In genomic region chr9:104982543-104982942, GRCh38 we compare ENCODE assay signal across 10 cellular contexts.
"Had no signal": no experiment of that assay in that cellular context is flagged by ENCODE, and none has a peak within 500 bp of the region (broad histone marks: within the 10 kb centered on the region; RNA-seq: fewer than 3 reads in every experiment).

No MANE protein-coding gene starts in this region.

- H3K27ac ChIP-seq: upper lobe of right lung had no signal

- H3K36me3 ChIP-seq: gastroesophageal sphincter, upper lobe of right lung had no signal

- H3K9me3 ChIP-seq: gastroesophageal sphincter, upper lobe of right lung had no signal

- H3K4me3 ChIP-seq: gastroesophageal sphincter, upper lobe of right lung had no signal

- H3K27me3 ChIP-seq: gastroesophageal sphincter, upper lobe of right lung had no signal

- DNase-seq: activated CD4-positive, alpha-beta T cell treated with anti-CD3 and anti-CD28 coated beads, Interleukin-2, amount 50 U/mL, for 1 hour; cortex of kidney; effector CD8-positive, alpha-beta T cell; kidney glomerular epithelial cell; mammary epithelial cell; naive thymus-derived CD8-positive, alpha-beta T cell; stimulated activated CD4-positive, alpha-beta T cell treated with anti-CD3 and anti-CD28 coated beads, Interleukin-12 subunit alpha, Interleukin-12 subunit beta, amount 100 ng/mL, for 4 hours; stimulated activated naive CD4-positive, alpha-beta T cell; upper lobe of right lung had no signal

- ATAC-seq: gastroesophageal sphincter; naive thymus-derived CD8-positive, alpha-beta T cell; upper lobe of right lung had no signal
